ENCODE assay signal across 1 cellular context in the genomic region with DNA sequence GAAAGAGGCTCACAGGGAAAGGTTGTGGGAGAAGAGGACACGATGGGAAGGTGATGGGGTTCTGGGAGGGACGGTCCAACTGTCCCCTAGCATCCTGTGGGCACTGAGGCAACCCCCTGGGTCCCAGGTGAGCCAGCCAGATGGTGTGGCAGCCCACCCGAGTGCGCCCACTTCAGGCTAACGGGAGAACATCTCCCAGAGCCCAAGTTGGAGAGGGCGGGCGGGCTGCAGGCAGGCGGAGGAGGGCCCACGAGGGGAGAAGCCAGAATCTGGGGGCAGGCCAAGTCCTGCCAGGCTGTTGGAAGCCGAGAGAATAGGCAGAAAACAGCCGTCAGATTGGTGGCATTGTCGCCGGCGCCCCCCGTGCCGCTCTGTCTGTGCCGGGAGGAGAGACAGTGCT.
TF ChIP-seq lines count a peak whose summit lies in the region.

No MANE protein-coding gene starts in this region.

TF ChIP-seq in SK-N-SH, 30 proteins besides CTCF, POLR2A, EP300 and RAD21:
- TF ChIP-seq, protein P1, sequence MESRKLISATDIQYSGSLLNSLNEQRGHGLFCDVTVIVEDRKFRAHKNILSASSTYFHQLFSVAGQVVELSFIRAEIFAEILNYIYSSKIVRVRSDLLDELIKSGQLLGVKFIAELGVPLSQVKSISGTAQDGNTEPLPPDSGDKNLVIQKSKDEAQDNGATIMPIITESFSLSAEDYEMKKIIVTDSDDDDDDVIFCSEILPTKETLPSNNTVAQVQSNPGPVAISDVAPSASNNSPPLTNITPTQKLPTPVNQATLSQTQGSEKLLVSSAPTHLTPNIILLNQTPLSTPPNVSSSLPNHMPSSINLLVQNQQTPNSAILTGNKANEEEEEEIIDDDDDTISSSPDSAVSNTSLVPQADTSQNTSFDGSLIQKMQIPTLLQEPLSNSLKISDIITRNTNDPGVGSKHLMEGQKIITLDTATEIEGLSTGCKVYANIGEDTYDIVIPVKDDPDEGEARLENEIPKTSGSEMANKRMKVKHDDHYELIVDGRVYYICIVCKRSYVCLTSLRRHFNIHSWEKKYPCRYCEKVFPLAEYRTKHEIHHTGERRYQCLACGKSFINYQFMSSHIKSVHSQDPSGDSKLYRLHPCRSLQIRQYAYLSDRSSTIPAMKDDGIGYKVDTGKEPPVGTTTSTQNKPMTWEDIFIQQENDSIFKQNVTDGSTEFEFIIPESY (IDR thresholded peaks at IDR 0.05; ENCODE audit: borderline replicate concordance, low read depth) = no peak
- TF ChIP-seq, protein P2, sequence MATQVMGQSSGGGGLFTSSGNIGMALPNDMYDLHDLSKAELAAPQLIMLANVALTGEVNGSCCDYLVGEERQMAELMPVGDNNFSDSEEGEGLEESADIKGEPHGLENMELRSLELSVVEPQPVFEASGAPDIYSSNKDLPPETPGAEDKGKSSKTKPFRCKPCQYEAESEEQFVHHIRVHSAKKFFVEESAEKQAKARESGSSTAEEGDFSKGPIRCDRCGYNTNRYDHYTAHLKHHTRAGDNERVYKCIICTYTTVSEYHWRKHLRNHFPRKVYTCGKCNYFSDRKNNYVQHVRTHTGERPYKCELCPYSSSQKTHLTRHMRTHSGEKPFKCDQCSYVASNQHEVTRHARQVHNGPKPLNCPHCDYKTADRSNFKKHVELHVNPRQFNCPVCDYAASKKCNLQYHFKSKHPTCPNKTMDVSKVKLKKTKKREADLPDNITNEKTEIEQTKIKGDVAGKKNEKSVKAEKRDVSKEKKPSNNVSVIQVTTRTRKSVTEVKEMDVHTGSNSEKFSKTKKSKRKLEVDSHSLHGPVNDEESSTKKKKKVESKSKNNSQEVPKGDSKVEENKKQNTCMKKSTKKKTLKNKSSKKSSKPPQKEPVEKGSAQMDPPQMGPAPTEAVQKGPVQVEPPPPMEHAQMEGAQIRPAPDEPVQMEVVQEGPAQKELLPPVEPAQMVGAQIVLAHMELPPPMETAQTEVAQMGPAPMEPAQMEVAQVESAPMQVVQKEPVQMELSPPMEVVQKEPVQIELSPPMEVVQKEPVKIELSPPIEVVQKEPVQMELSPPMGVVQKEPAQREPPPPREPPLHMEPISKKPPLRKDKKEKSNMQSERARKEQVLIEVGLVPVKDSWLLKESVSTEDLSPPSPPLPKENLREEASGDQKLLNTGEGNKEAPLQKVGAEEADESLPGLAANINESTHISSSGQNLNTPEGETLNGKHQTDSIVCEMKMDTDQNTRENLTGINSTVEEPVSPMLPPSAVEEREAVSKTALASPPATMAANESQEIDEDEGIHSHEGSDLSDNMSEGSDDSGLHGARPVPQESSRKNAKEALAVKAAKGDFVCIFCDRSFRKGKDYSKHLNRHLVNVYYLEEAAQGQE (IDR thresholded peaks at IDR 0.05; ENCODE audit: low read depth, low read length) = no peak
- TF ChIP-seq POLR2AphosphoS5 (IDR thresholded peaks at IDR 0.05; ENCODE audit: low read depth, low read length) = no peak
- TF ChIP-seq MXI1 (IDR thresholded peaks at IDR 0.05; ENCODE audit: low read depth, low read length) = no peak
- no peak for TF ChIP-seq FOXJ3 (CRISPR knock-in tag; IDR thresholded peaks at IDR 0.05)
- no peak for TF ChIP-seq NRF1 (IDR thresholded peaks at IDR 0.05; ENCODE audit: low read depth, low read length)
- no peak for TF ChIP-seq MAX (IDR thresholded peaks at IDR 0.05; ENCODE audit: low read depth)
- TF ChIP-seq, protein P3, sequence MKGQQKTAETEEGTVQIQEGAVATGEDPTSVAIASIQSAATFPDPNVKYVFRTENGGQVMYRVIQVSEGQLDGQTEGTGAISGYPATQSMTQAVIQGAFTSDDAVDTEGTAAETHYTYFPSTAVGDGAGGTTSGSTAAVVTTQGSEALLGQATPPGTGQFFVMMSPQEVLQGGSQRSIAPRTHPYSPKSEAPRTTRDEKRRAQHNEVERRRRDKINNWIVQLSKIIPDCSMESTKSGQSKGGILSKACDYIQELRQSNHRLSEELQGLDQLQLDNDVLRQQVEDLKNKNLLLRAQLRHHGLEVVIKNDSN (IDR thresholded peaks at IDR 0.05; ENCODE audit: borderline replicate concordance, low read depth) = no peak
- TF ChIP-seq RFX5 (IDR thresholded peaks at IDR 0.05; ENCODE audit: low read length) = no peak
- TF ChIP-seq SMC3 (IDR thresholded peaks at IDR 0.05; ENCODE audit: low read depth, low read length) = no peak
- TF ChIP-seq MEF2A (IDR thresholded peaks at IDR 0.05; ENCODE audit: borderline replicate concordance, low read depth) = no peak
- no peak for TF ChIP-seq TAF1 (IDR thresholded peaks at IDR 0.05; ENCODE audit: borderline replicate concordance, low read depth, low read length)
- TF ChIP-seq RXRA (IDR thresholded peaks at IDR 0.05; ENCODE audit: borderline replicate concordance, low read depth) = no peak
- TF ChIP-seq EZH2phosphoT487 (IDR thresholded peaks at IDR 0.05; ENCODE audit: borderline replicate concordance, low read depth) = no peak
- no peak for TF ChIP-seq ELF1 (IDR thresholded peaks at IDR 0.05)
- TF ChIP-seq TEAD4 (IDR thresholded peaks at IDR 0.05; ENCODE audit: borderline replicate concordance, insufficient read depth) = no peak
- TF ChIP-seq RCOR1 (IDR thresholded peaks at IDR 0.05; ENCODE audit: low read length) = no peak
- no peak for TF ChIP-seq CHD2 (IDR thresholded peaks at IDR 0.05; ENCODE audit: low read length, partially characterized antibody)
- no peak for TF ChIP-seq JUND (IDR thresholded peaks at IDR 0.05)
- no peak for TF ChIP-seq TCF12 (IDR thresholded peaks at IDR 0.05)
